13 cellular contexts compared by ENCODE assay signal in genomic region chr2:170869461-170869860, GRCh38. TPM values are rescaled to one million over a fixed set of nuclear protein-coding genes. Genes with fewer than 3 reads are reported as not detected.
DNase-seq lines count a peak whose midpoint lies in the region; ATAC-seq and TF ChIP-seq lines count a peak whose summit lies in the region.
"Had no signal": no experiment of that assay in that cellular context is flagged by ENCODE, and none has a peak within 500 bp of the region (broad histone marks: within the 10 kb centered on the region; RNA-seq: fewer than 3 reads in every experiment).

No MANE protein-coding gene starts in this region.

- no peak overlapping the region for H3K4me3 Mint-ChIP-seq in activated T-helper 17 cell treated with anti-CD3 and anti-CD28 coated beads, Interleukin-2, amount 50 U/mL, for 72 hours
- H3K4me3 Mint-ChIP-seq: CD4-positive, alpha-beta memory T cell had no signal

- no peaks in the 10 kb centered on the region for H3K36me3 Mint-ChIP-seq in activated T-helper 17 cell treated with anti-CD3 and anti-CD28 coated beads, Interleukin-2, amount 50 U/mL, for 72 hours (ENCODE audit: low read depth)
- H3K36me3 Mint-ChIP-seq: CD4-positive, alpha-beta memory T cell had no signal

- H3K27ac ChIP-seq in brain microvascular endothelial cell, result no peak overlapping the region

- H3K9me3 Mint-ChIP-seq in activated T-helper 17 cell treated with anti-CD3 and anti-CD28 coated beads, Interleukin-2, amount 50 U/mL, for 72 hours, result no peaks in the 10 kb centered on the region
- H3K9me3 Mint-ChIP-seq: CD4-positive, alpha-beta memory T cell had no signal

- no peaks in the 10 kb centered on the region for H3K27me3 ChIP-seq in brain microvascular endothelial cell (replicated peaks)

- in situ Hi-C loops in brain microvascular endothelial cell (cut with HindIII; ENCODE audit: low pct_ligation_motif_present, low sequenced_read_pairs), result no loop called here

- H3K27me3 Mint-ChIP-seq in activated T-helper 17 cell treated with anti-CD3 and anti-CD28 coated beads, Interleukin-2, amount 50 U/mL, for 72 hours, result peaks cover 15% of the 10 kb centered on the region

- DNase-seq in M059J (ENCODE audit: low read depth) (peak; percentile 12), RKO (ENCODE audit: low spot score) (peak; percentile 11), kidney tubule cell (ENCODE audit: low spot score) (peak; percentile 62), brain microvascular endothelial cell (no peak)
- no peak for DNase-seq in activated T-cell treated with anti-CD3 and anti-CD28 coated beads, Interleukin-2, amount 50 U/mL, for 1 hour
- DNase-seq: C1 segment of cervical spinal cord; CD4-positive, alpha-beta memory T cell; COR-L47; DMS153; DND-41; H7; HCEC 1CT had no signal

- no peak for ATAC-seq in activated T-helper 17 cell treated with anti-CD3 and anti-CD28 coated beads, Interleukin-2, amount 50 U/mL, for 72 hours (replicated peaks)

- no peaks in the 10 kb centered on the region for H3K36me3 ChIP-seq in brain microvascular endothelial cell (replicated peaks)

- H3K4me1 Mint-ChIP-seq in activated T-helper 17 cell treated with anti-CD3 and anti-CD28 coated beads, Interleukin-2, amount 50 U/mL, for 72 hours, result peaks cover 10% of the 10 kb centered on the region

- H3K4me3 ChIP-seq in brain microvascular endothelial cell (ENCODE audit: low read depth, low read length), result no peak overlapping the region

- H3K27ac Mint-ChIP-seq in activated T-helper 17 cell treated with anti-CD3 and anti-CD28 coated beads, Interleukin-2, amount 50 U/mL, for 72 hours, result no peak overlapping the region
- H3K27ac Mint-ChIP-seq: CD4-positive, alpha-beta memory T cell had no signal

- no peak for TF ChIP-seq CTCF in brain microvascular endothelial cell (IDR thresholded peaks at IDR 0.05; ENCODE audit: low read depth, low read length, missing control alignments)

RNA-seq across cellular contexts. Expression of gene GAD1, which starts 52.8 kb away (rescaled TPM):
- total RNA-seq in M059J (2014; rRNA removed; shearing (Covaris generic)), result 3.0 and 3.6 TPM in 2 replicates
- 1 to 10 TPM in 1 of 2 donors, under 1 TPM in 1; 0.73 to 7.1 TPM for total RNA-seq in activated T-helper 17 cell treated with anti-CD3 and anti-CD28 coated beads, Interleukin-2, amount 50 U/mL, for 72 hours
- total RNA-seq: CD4-positive, alpha-beta memory T cell had no signal

RNA-seq across cellular contexts. Expression of gene GORASP2, which starts 59.6 kb away (rescaled TPM):
- total RNA-seq in M059J (2014; rRNA removed; shearing (Covaris generic)), result 57.4 and 58.6 TPM in 2 replicates
- total RNA-seq in activated T-helper 17 cell treated with anti-CD3 and anti-CD28 coated beads, Interleukin-2, amount 50 U/mL, for 72 hours, result 10 to 100 TPM; 51.6 to 65.0 TPM

Comparison
In these comparisons a context has a peak if more than half of its experiments do, and no peak if none do; other contexts are left out.
1. DNase-seq: peak in M059J (single experiment), RKO (single experiment) and kidney tubule cell (single experiment); none in brain microvascular endothelial cell (single experiment) and activated T-cell treated with anti-CD3 and anti-CD28 coated beads, Interleukin-2, amount 50 U/mL, for 1 hour (single experiment).